ENCODE assay signal across 25 cellular contexts in the genomic region with DNA sequence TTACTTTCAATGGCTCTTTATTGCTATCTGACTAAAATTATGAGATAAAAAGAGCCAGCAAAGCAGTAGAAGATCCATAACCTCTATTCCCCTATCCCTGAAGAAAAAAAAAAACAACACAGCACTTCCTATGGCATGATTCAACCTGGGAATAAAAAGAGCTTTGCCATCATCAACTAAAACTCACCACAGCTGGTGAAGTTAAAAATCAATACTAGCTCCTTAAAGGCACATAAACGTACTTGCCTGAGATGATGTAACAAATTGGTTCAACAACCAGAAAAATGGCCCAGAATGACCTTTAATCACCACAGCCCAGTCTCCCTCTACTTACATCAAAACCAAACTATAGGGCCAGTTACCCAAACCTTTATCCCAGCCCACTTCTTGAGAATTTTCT.
"Had no signal": no experiment of that assay in that cellular context is flagged by ENCODE, and none has a peak within 500 bp of the region (broad histone marks: within the 10 kb centered on the region; RNA-seq: fewer than 3 reads in every experiment).

No MANE protein-coding gene starts in this region.

- H3K27me3 Mint-ChIP-seq: dendritic cell treated with granulocyte-macrophage colony-stimulating factor and Interleukin-4, amounts not matched to agents 40 ng/mL and 50 ng/mL, for 4 days had no signal

- H3K4me3 Mint-ChIP-seq: dendritic cell treated with granulocyte-macrophage colony-stimulating factor and Interleukin-4, amounts not matched to agents 40 ng/mL and 50 ng/mL, for 4 days; effector memory CD8-positive, alpha-beta T cell; endodermal cell; immature natural killer cell; mesothelial cell of epicardium; naive B cell had no signal

- FAIRE-seq: endometrium, keratinocyte had no signal

- H3K4me1 Mint-ChIP-seq: immature natural killer cell, naive B cell had no signal

- DNase-seq: colonic mucosa; cortex of kidney; effector CD8-positive, alpha-beta T cell; effector memory CD8-positive, alpha-beta T cell; endodermal cell; erythroblast; esophagus squamous epithelium; foreskin fibroblast; foreskin melanocyte; gastrocnemius medialis; heart left ventricle; hypothalamus; immature natural killer cell; left cardiac atrium; left lung; left ventricle myocardium superior; lower lobe of right lung; mesenchymal stem cell; mucosa of descending colon; naive B cell had no signal

- H3K36me3 Mint-ChIP-seq: immature natural killer cell had no signal

- ATAC-seq: effector memory CD8-positive, alpha-beta T cell; esophagus mucosa; gastrocnemius medialis; heart left ventricle; left cardiac atrium; left lung; left ventricle myocardium superior; lower lobe of right lung; mucosa of descending colon had no signal

- H3K9me3 Mint-ChIP-seq: dendritic cell treated with granulocyte-macrophage colony-stimulating factor and Interleukin-4, amounts not matched to agents 40 ng/mL and 50 ng/mL, for 4 days; effector memory CD8-positive, alpha-beta T cell; immature natural killer cell had no signal

- H3K27ac Mint-ChIP-seq: dendritic cell treated with granulocyte-macrophage colony-stimulating factor and Interleukin-4, amounts not matched to agents 40 ng/mL and 50 ng/mL, for 4 days; effector memory CD8-positive, alpha-beta T cell; endodermal cell; immature natural killer cell; mesothelial cell of epicardium had no signal
